Comparison of ENCODE assay signal across 8 cellular contexts in the genomic region with DNA sequence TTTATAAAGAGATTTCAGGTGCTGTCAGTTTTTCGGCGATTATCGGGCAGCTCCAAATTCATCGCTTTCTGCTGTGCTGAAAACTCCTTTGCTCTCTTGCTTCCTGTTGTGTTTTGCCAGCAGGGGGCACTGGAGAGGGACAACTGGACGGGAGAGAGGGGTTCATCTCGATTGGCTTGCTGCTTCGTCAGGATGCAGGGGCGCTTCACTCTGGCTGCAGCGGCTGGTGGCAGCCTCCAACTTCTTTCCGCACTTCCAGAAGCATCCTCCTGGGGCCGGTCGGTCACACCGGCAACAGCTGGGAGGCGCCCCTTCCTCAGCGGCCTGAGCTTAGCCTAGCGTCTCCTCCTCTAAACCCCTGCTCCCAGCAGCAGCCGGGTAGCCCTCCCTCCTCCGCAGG. TPM values are rescaled to one million over a fixed set of nuclear protein-coding genes. Genes with fewer than 3 reads are reported as not detected.
A peak's percentile ranks its signal among the peaks of the same experiment; 100 is the strongest.
DNase-seq lines count a peak whose midpoint lies in the region; TF ChIP-seq lines count a peak whose summit lies in the region.

No MANE protein-coding gene starts in this region.

- POLR2A ChIA-PET in GM10248 (lab: Yijun Ruan, JAX): no interaction called here

- H3K27ac ChIP-seq in thyroid gland: no peak overlapping the region

- no peak for TF ChIP-seq POLR2A in thyroid gland (IDR thresholded peaks at IDR 0.05)

- H3K36me3 ChIP-seq in thyroid gland: no peaks in the 10 kb centered on the region

- TF ChIP-seq CTCF in GM10248 (IDR thresholded peaks at IDR 0.05; ENCODE audit: control extremely low read depth, extremely low read depth, low read depth, missing control alignments): peak; percentile 48
- TF ChIP-seq CTCF in thyroid gland (IDR thresholded peaks at IDR 0.05): peak in 2 of 6 experiments; percentile 27 to 47

- CTCF ChIA-PET in GM10248 (lab: Yijun Ruan, JAX): interaction anchor here (0.7 to 1.8 kb wide), 7 partner anchors 9 to 123 kb away, joined by 3 to 9 read pairs (median 5); no protein-coding TSS in a partner anchor

- H3K27me3 ChIP-seq in thyroid gland: no peaks in the 10 kb centered on the region

- no peaks in the 10 kb centered on the region for H3K9me3 ChIP-seq in thyroid gland

- no peak overlapping the region for H3K4me3 ChIP-seq in thyroid gland (replicated peaks in 1 of 3)

- H3K4me1 ChIP-seq in thyroid gland: no peaks in the 10 kb centered on the region

- intact Hi-C loops in head of caudate nucleus (cut with DNase I): no loop called here
- intact Hi-C loops in posterior vena cava (cut with DNase I): no loop called here
- intact Hi-C loops in thyroid gland (cut with DNase I): no loop called here

- peak; percentile 21 for DNase-seq in GM10248 (ENCODE audit: extremely low spot score)
- DNase-seq in NCI-H69 (lab: John Stamatoyannopoulos, UW): peak; percentile 10
- peak; percentile 38 for DNase-seq in activated effector memory CD4-positive, alpha-beta T cell treated with Interleukin-2 at 50 U/mL for 16 hours
- DNase-seq in head of caudate nucleus: peak; percentile 44 to 88 (median 73)
- peak; percentile 80 for DNase-seq in posterior vena cava (ENCODE audit: low spot score)
- peak; percentile 41 to 67 for DNase-seq in thyroid gland
- no peak for DNase-seq in HPDE6-E6E7 (ENCODE audit: extremely low spot score)
- DNase-seq in COR-L47 (lab: John Stamatoyannopoulos, UW): no peak

- WGBS in thyroid gland, 2 donors: 21 to 39% methylated on average over 12 of the region's 18 CpGs

RNA-seq across cellular contexts. Expression of gene MSL3, which starts 29.5 kb away (rescaled TPM):
- total RNA-seq in posterior vena cava (10 to 100 TPM; 25.5 to 36.7 TPM), thyroid gland (10 to 100 TPM; 18.4 to 21.8 (median 21.6) TPM)

Comparison
In these comparisons a context has a peak if more than half of its experiments do, and no peak if none do; other contexts are left out.
1. DNase-seq: peak in GM10248 (single experiment), NCI-H69 (single experiment), activated effector memory CD4-positive, alpha-beta T cell treated with Interleukin-2 at 50 U/mL for 16 hours (single experiment), head of caudate nucleus (42 of 42), posterior vena cava (single experiment) and thyroid gland (2 of 2); none in HPDE6-E6E7 (single experiment) and COR-L47 (single experiment).